ENCODE assay signal across 9 cellular contexts in genomic region chr4:83548151-83548905, GRCh38. TPM values are rescaled to one million over a fixed set of nuclear protein-coding genes. Genes with fewer than 3 reads are reported as not detected.
DNase-seq lines count a peak whose midpoint lies in the region; ATAC-seq and TF ChIP-seq lines count a peak whose summit lies in the region.
"Had no signal": no experiment of that assay in that cellular context is flagged by ENCODE, and none has a peak within 500 bp of the region (broad histone marks: within the 10 kb centered on the region; RNA-seq: fewer than 3 reads in every experiment).

No MANE protein-coding gene starts in this region.

- CTCF ChIA-PET in activated CD8-positive, alpha-beta memory T cell treated with anti-CD3 and anti-CD28 coated beads, Interleukin-2, amount 10 ng/mL, durations not matched to agents 7 days and 5 days (lab: Charles Lee) = interaction anchor here (1.1 to 1.9 kb wide), 7 partner anchors 9 to 96 kb away, joined by 3 to 9 read pairs (median 3); partner anchors contain the start of gene GPAT3

- peaks cover 28% of the 10 kb centered on the region for H3K36me3 Mint-ChIP-seq in activated CD8-positive, alpha-beta memory T cell treated with anti-CD3 and anti-CD28 coated beads, Interleukin-2, amount 10 ng/mL, durations not matched to agents 7 days and 5 days

- H3K4me1 Mint-ChIP-seq in activated CD8-positive, alpha-beta memory T cell treated with anti-CD3 and anti-CD28 coated beads, Interleukin-2, amount 10 ng/mL, durations not matched to agents 7 days and 5 days = peaks cover 47% of the 10 kb centered on the region

- peak; percentile 96 for DNase-seq in AG08395 (ENCODE audit: low spot score)
- peak; percentile 79 for DNase-seq in NCI-H748 (lab: John Stamatoyannopoulos, UW; ENCODE audit: unreplicated experiment)
- DNase-seq in activated CD8-positive, alpha-beta memory T cell treated with anti-CD3 and anti-CD28 coated beads, Interleukin-2, amount 10 ng/mL, durations not matched to agents 7 days and 5 days = peak; percentile 95
- peak; percentile 96 for DNase-seq in fibroblast of mammary gland (ENCODE audit: low read depth)
- DNase-seq in skeletal muscle cell (ENCODE audit: low read depth) = peak; percentile 90
- DNase-seq in ecto neural progenitor cell (ENCODE audit: low spot score) = no peak

- H3K27me3 Mint-ChIP-seq in activated CD8-positive, alpha-beta memory T cell treated with anti-CD3 and anti-CD28 coated beads, Interleukin-2, amount 10 ng/mL, durations not matched to agents 7 days and 5 days = no peaks in the 10 kb centered on the region

- peak; percentile 90 for ATAC-seq in GM18909 (IDR thresholded peaks at IDR 0.05; ENCODE audit: poor library complexity, unreplicated experiment)
- ATAC-seq in HG03135 (IDR thresholded peaks at IDR 0.05; ENCODE audit: unreplicated experiment) = peak; percentile 91
- peak; percentile 92 for ATAC-seq in activated CD8-positive, alpha-beta memory T cell treated with anti-CD3 and anti-CD28 coated beads, Interleukin-2, amount 10 ng/mL, durations not matched to agents 7 days and 5 days

- peak overlapping the region; percentile 87 for H3K27ac Mint-ChIP-seq in activated CD8-positive, alpha-beta memory T cell treated with anti-CD3 and anti-CD28 coated beads, Interleukin-2, amount 10 ng/mL, durations not matched to agents 7 days and 5 days

- H3K4me3 ChIP-seq in fibroblast of mammary gland (ENCODE audit: control insufficient read depth, low read depth, low read length) (no peak overlapping the region), skeletal muscle cell (ENCODE audit: low read depth, low read length) (no peak overlapping the region)
- H3K4me3 ChIP-seq: ovary had no signal

- TF ChIP-seq CTCF in fibroblast of mammary gland (conservative IDR thresholded peaks at IDR 0.05; ENCODE audit: control insufficient read depth, insufficient read depth, low read depth, low read length) = no peak

- no peak overlapping the region for H3K4me3 Mint-ChIP-seq in activated CD8-positive, alpha-beta memory T cell treated with anti-CD3 and anti-CD28 coated beads, Interleukin-2, amount 10 ng/mL, durations not matched to agents 7 days and 5 days

- H3K9me3 Mint-ChIP-seq in activated CD8-positive, alpha-beta memory T cell treated with anti-CD3 and anti-CD28 coated beads, Interleukin-2, amount 10 ng/mL, durations not matched to agents 7 days and 5 days (ENCODE audit: low read depth) = no peaks in the 10 kb centered on the region

RNA-seq across cellular contexts. Expression of gene GPAT3, which starts 12.4 kb away (rescaled TPM):
- 10 to 100 TPM; 25.9 to 34.0 TPM for total RNA-seq in activated CD8-positive, alpha-beta memory T cell treated with anti-CD3 and anti-CD28 coated beads, Interleukin-2, amount 10 ng/mL, durations not matched to agents 7 days and 5 days
